Comparison of ENCODE assay signal across 20 cellular contexts in the genomic region with DNA sequence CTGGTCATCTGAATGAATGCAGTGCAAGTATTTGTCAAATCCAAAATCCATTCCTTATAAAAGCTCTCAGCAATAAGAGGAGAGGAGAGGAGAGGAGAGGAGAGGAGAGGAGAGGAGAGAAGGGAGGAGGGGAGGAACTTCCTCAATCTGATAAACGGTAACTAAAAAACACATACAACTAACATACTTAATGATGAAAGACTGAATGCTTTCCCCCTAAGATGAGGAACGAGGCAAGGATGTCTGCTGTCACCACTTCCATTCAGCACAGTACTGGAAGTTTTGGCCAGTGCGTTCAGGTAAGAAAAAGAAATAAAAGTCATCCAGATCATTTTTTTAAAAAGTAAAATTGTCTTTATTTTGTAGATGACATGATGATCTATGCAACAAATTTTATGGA.
"Had no signal": no experiment of that assay in that cellular context is flagged by ENCODE, and none has a peak within 500 bp of the region (broad histone marks: within the 10 kb centered on the region; RNA-seq: fewer than 3 reads in every experiment).

No MANE protein-coding gene starts in this region.

- H3K27me3 ChIP-seq: gastroesophageal sphincter, neural progenitor cell, ovary had no signal

- DNase-seq: effector memory CD8-positive, alpha-beta T cell; esophagus squamous epithelium; foreskin fibroblast; glutamatergic neuron; left colon; left ventricle myocardium superior; mesenchymal stem cell; midbrain; nucleus accumbens; ovary; right cardiac atrium; small intestine; stimulated activated CD4-positive, alpha-beta T cell treated with anti-CD3 and anti-CD28 coated beads, Interleukin-12 subunit alpha, Interleukin-12 subunit beta, amount 100 ng/mL, for 4 hours; stimulated activated naive CD4-positive, alpha-beta T cell treated with Interleukin-2 at 50 U/mL for 16 hours; trophoblast cell had no signal

- H3K36me3 ChIP-seq: esophagus squamous epithelium, gastroesophageal sphincter, neural progenitor cell, ovary had no signal

- H3K9me3 ChIP-seq: ovary had no signal

- H3K27ac ChIP-seq: epithelial cell of prostate, esophagus squamous epithelium, gastroesophageal sphincter, neural progenitor cell, ovary had no signal

- ATAC-seq: effector memory CD8-positive, alpha-beta T cell; gastroesophageal sphincter; left colon; left ventricle myocardium superior; natural killer cell treated with Interleukin-12 subunit alpha and Interleukin-12 subunit beta and Interleukin-15 and Interleukin-18, amount 100 ng/mL, for 72 hours; right cardiac atrium had no signal

- H3K4me3 ChIP-seq: esophagus squamous epithelium, gastroesophageal sphincter, lung, neural progenitor cell, ovary had no signal

- H3K4me1 ChIP-seq: esophagus squamous epithelium, gastroesophageal sphincter, neural progenitor cell had no signal
